ENCODE assay signal across 29 cellular contexts in genomic region chr12:121165316-121165715, GRCh38. TPM values are rescaled to one million over a fixed set of nuclear protein-coding genes. Genes with fewer than 3 reads are reported as not detected.
DNase-seq lines count a peak whose midpoint lies in the region; ATAC-seq, FAIRE-seq and TF ChIP-seq lines count a peak whose summit lies in the region.
"Had no signal": no experiment of that assay in that cellular context is flagged by ENCODE, and none has a peak within 500 bp of the region (broad histone marks: within the 10 kb centered on the region; RNA-seq: fewer than 3 reads in every experiment).

No MANE protein-coding gene starts in this region.

- ATAC-seq in GM23338 (no peak), pancreas (peak; percentile 38 to 86 (median 68)), sciatic nerve (no peak), HG03521 (IDR thresholded peaks at IDR 0.05; ENCODE audit: unreplicated experiment) (no peak)
- ATAC-seq: activated T-helper 17 cell treated with anti-CD3 and anti-CD28 coated beads, Interleukin-2, amount 50 U/mL, for 72 hours; esophagus mucosa; gastroesophageal sphincter; upper lobe of right lung had no signal

- no peaks in the 10 kb centered on the region for H3K4me1 Mint-ChIP-seq in GM23338
- H3K4me1 Mint-ChIP-seq: activated naive CD8-positive, alpha-beta T cell treated with anti-CD3 and anti-CD28 coated beads, Interleukin-2, amount 10 ng/mL, durations not matched to agents 7 days and 5 days; activated T-helper 17 cell treated with anti-CD3 and anti-CD28 coated beads, Interleukin-2, amount 50 U/mL, for 72 hours had no signal

- H3K4me3 ChIP-seq in GM23338 = no peak overlapping the region
- H3K4me3 ChIP-seq in dorsolateral prefrontal cortex = no peak overlapping the region
- no peak overlapping the region for H3K4me3 ChIP-seq in pancreas
- H3K4me3 ChIP-seq: colonic mucosa, gastroesophageal sphincter, lung, neural progenitor cell, sigmoid colon, stomach, upper lobe of right lung had no signal

- intact Hi-C loops in dorsolateral prefrontal cortex (cut with DNase I) (no loop called here), pancreas (cut with DNase I) (no loop called here), sciatic nerve (cut with DNase I) (no loop called here)

- peaks cover 4% of the 10 kb centered on the region for H3K27me3 Mint-ChIP-seq in GM23338 (ENCODE audit: insufficient read depth, low read depth, poor library complexity)
- H3K27me3 Mint-ChIP-seq: activated naive CD8-positive, alpha-beta T cell treated with anti-CD3 and anti-CD28 coated beads, Interleukin-2, amount 10 ng/mL, durations not matched to agents 7 days and 5 days; activated T-helper 17 cell treated with anti-CD3 and anti-CD28 coated beads, Interleukin-2, amount 50 U/mL, for 72 hours had no signal

- FAIRE-seq in pancreas (lab: Jason Lieb, UNC) = no peak
- FAIRE-seq: bronchial epithelial cell, GM18507, keratinocyte, RCC 7860 had no signal

- H3K27ac ChIP-seq in GM23338 (ENCODE audit: low read depth) (no peak overlapping the region), dorsolateral prefrontal cortex (peak overlapping the region in 41 of 59 donors; percentile 7 to 80 (median 47)), pancreas (peak overlapping the region; percentile 27 to 52 (median 48))
- H3K27ac ChIP-seq: colonic mucosa, gastroesophageal sphincter, neural progenitor cell, sigmoid colon, stomach, upper lobe of right lung had no signal

- TF ChIP-seq CTCF in GM23338 (conservative IDR thresholded peaks at IDR 0.05; ENCODE audit: low read depth in 2 of 2) (no peak), dorsolateral prefrontal cortex (IDR thresholded peaks at IDR 0.05 in 54 of 56, conservative IDR thresholded peaks at IDR 0.05 in 2 of 56; ENCODE audit: low read depth in 1 of 56, partially characterized antibody in 56 of 56) (no peak), pancreas (IDR thresholded peaks at IDR 0.05) (no peak)

- H3K4me1 ChIP-seq in GM23338 (ENCODE audit: insufficient read depth) = no peaks in the 10 kb centered on the region
- no peaks in the 10 kb centered on the region for H3K4me1 ChIP-seq in pancreas
- H3K4me1 ChIP-seq: colonic mucosa, gastroesophageal sphincter, neural progenitor cell, sigmoid colon, stomach, upper lobe of right lung had no signal

- no peaks in the 10 kb centered on the region for H3K36me3 Mint-ChIP-seq in GM23338 (ENCODE audit: low read depth)
- H3K36me3 Mint-ChIP-seq: neural progenitor cell had no signal

- no peak overlapping the region for H3K4me2 ChIP-seq in GM23338
- H3K4me2 ChIP-seq: neural progenitor cell had no signal

- H3K36me3 ChIP-seq in GM23338 (ENCODE audit: insufficient read depth) (no peaks in the 10 kb centered on the region), pancreas (no peaks in the 10 kb centered on the region)
- H3K36me3 ChIP-seq: colonic mucosa, neural progenitor cell had no signal

- no peaks in the 10 kb centered on the region for H3K27me3 ChIP-seq in GM23338 (ENCODE audit: insufficient read depth)
- H3K27me3 ChIP-seq in dorsolateral prefrontal cortex = no peaks in the 10 kb centered on the region
- H3K27me3 ChIP-seq in pancreas = no peaks in the 10 kb centered on the region
- H3K27me3 ChIP-seq: colonic mucosa, gastroesophageal sphincter, neural progenitor cell, sigmoid colon, stomach, upper lobe of right lung had no signal

- no peaks in the 10 kb centered on the region for H3F3A ChIP-seq in GM23338 (replicated peaks; ENCODE audit: low read depth)

- WGBS in pancreas, 2 donors = 51 to 59% methylated on average over 9 of the region's 9 CpGs

- H3K9me2 ChIP-seq in GM23338 (ENCODE audit: insufficient read depth) = 0 out of 2 replicates have a peak, but pooled peaks cover 3% of the 10 kb centered on the region

- H2AFZ ChIP-seq in GM23338 = peak overlapping the region; percentile 66
- H2AFZ ChIP-seq: neural progenitor cell had no signal

- no peak overlapping the region for H3K27ac Mint-ChIP-seq in GM23338
- H3K27ac Mint-ChIP-seq: activated naive CD8-positive, alpha-beta T cell treated with anti-CD3 and anti-CD28 coated beads, Interleukin-2, amount 10 ng/mL, durations not matched to agents 7 days and 5 days; activated T-helper 17 cell treated with anti-CD3 and anti-CD28 coated beads, Interleukin-2, amount 50 U/mL, for 72 hours had no signal

- H3K79me2 ChIP-seq in GM23338 (replicated peaks; ENCODE audit: insufficient read depth) = no peaks in the 10 kb centered on the region

- no peak for DNase-seq in GM23338 (ENCODE audit: low spot score)
- DNase-seq in SW480 (ENCODE audit: low spot score) = peak; percentile 56
- DNase-seq in dorsolateral prefrontal cortex = no peak
- DNase-seq in pancreas = peak in 2 of 6 donors; percentile 26 to 45
- DNase-seq in sciatic nerve (ENCODE audit: low spot score) = no peak
- DNase-seq in dedifferentiated amniotic fluid mesenchymal stem cell (ENCODE audit: extremely low spot score) = no peak
- no peak for DNase-seq in NCI-H774 (lab: John Stamatoyannopoulos, UW)
- DNase-seq: ACHN; activated naive CD8-positive, alpha-beta T cell treated with anti-CD3 and anti-CD28 coated beads, Interleukin-2, amount 10 ng/mL, durations not matched to agents 7 days and 5 days; colonic mucosa; DMS79; NCI-H1436 treated with DMSO at 0.1 percent for 48 hours; NCI-H510A; NK-92 treated with Interleukin-12 subunit alpha and Interleukin-12 subunit beta, amount 100 ng/mL, for 24 hours; sigmoid colon; stimulated activated CD4-positive, alpha-beta T cell treated with anti-CD3 and anti-CD28 coated beads, Interleukin-15, amount 100 ng/mL, for 24 hours; stimulated activated CD8-positive, alpha-beta memory T cell treated with anti-CD3 and anti-CD28 coated beads, Interleukin-4, amount 100 ng/mL, for 48 hours; stomach; upper lobe of right lung had no signal

- H3K9me3 ChIP-seq in pancreas = no peaks in the 10 kb centered on the region
- H3K9me3 ChIP-seq: colonic mucosa, gastroesophageal sphincter, sigmoid colon, stomach, upper lobe of right lung had no signal

- no peaks in the 10 kb centered on the region for H4K20me1 ChIP-seq in GM23338 (replicated peaks; ENCODE audit: insufficient read depth)

- H3K4me3 Mint-ChIP-seq in GM23338 = no peak overlapping the region
- H3K4me3 Mint-ChIP-seq: activated naive CD8-positive, alpha-beta T cell treated with anti-CD3 and anti-CD28 coated beads, Interleukin-2, amount 10 ng/mL, durations not matched to agents 7 days and 5 days; activated T-helper 17 cell treated with anti-CD3 and anti-CD28 coated beads, Interleukin-2, amount 50 U/mL, for 72 hours; neural progenitor cell had no signal

- no peaks in the 10 kb centered on the region for H3K9me3 Mint-ChIP-seq in GM23338
- H3K9me3 Mint-ChIP-seq: activated naive CD8-positive, alpha-beta T cell treated with anti-CD3 and anti-CD28 coated beads, Interleukin-2, amount 10 ng/mL, durations not matched to agents 7 days and 5 days; activated T-helper 17 cell treated with anti-CD3 and anti-CD28 coated beads, Interleukin-2, amount 50 U/mL, for 72 hours; neural progenitor cell had no signal

TF ChIP-seq in GM23338, 12 proteins besides CTCF, POLR2A, EP300 and RAD21 (continues in another document):
- TF ChIP-seq EZH2 (IDR thresholded peaks at IDR 0.05; ENCODE audit: low read depth, unreplicated experiment) (no peak), ZNF114 (CRISPR knock-in tag; IDR thresholded peaks at IDR 0.05) (no peak), ZNF331 (CRISPR knock-in tag; IDR thresholded peaks at IDR 0.05; ENCODE audit: low read depth) (no peak), NANOG (IDR thresholded peaks at IDR 0.05; ENCODE audit: borderline replicate concordance) (no peak), ETS1 (IDR thresholded peaks at IDR 0.05) (no peak)

RNA-seq across cellular contexts. Expression of gene P2RX7, which starts 32.6 kb away (rescaled TPM):
- 0.24 and 0.74 TPM in 2 replicates for total RNA-seq in GM23338 (2014; rRNA removed; shearing (Covaris generic))
- 0.43 and 0.48 TPM in 2 replicates for polyA plus RNA-seq in GM23338 (2016; fragmentation: Nextera tagmentation; extraction: Ambion mirVana)
- total RNA-seq in dorsolateral prefrontal cortex = 100 to 1,000 TPM in 20 of 120 experiments, 10 to 100 TPM in 100; 21.6 to 148 (median 62.3) TPM
- 1 to 10 TPM in 5 of 6 donors, under 1 TPM in 1; 0.93 to 8.8 (median 1.7) TPM for total RNA-seq in pancreas
- polyA plus RNA-seq in pancreas = 1 to 10 TPM in 1 of 2 donors, under 1 TPM in 1; 0.77 to 1.2 TPM
- 24.5 TPM for total RNA-seq in sciatic nerve

RNA-seq across cellular contexts. Expression of gene P2RX4, which starts 44.6 kb away (rescaled TPM):
- total RNA-seq in GM23338 (2014; rRNA removed; shearing (Covaris generic)) = 18.9 and 19.5 TPM in 2 replicates
- 5.6 and 5.9 TPM in 2 replicates for polyA plus RNA-seq in GM23338 (2016; fragmentation: Nextera tagmentation; extraction: Ambion mirVana)
- 10 to 100 TPM in 98 of 120 experiments, 1 to 10 TPM in 22; 7.6 to 21.4 (median 12.6) TPM for total RNA-seq in dorsolateral prefrontal cortex
- 10 to 100 TPM; 27.5 to 60.1 (median 33.3) TPM for total RNA-seq in pancreas
- polyA plus RNA-seq in pancreas = 10 to 100 TPM; 31.4 to 34.0 TPM
- 24.2 TPM for total RNA-seq in sciatic nerve

Comparison
In these comparisons a context has a peak if more than half of its experiments do, and no peak if none do; other contexts are left out.
1. ATAC-seq: peak in pancreas (4 of 4); none in GM23338 (single experiment), sciatic nerve (single experiment) and HG03521 (single experiment).